ENCODE assay signal across 20 cellular contexts in the genomic region with DNA sequence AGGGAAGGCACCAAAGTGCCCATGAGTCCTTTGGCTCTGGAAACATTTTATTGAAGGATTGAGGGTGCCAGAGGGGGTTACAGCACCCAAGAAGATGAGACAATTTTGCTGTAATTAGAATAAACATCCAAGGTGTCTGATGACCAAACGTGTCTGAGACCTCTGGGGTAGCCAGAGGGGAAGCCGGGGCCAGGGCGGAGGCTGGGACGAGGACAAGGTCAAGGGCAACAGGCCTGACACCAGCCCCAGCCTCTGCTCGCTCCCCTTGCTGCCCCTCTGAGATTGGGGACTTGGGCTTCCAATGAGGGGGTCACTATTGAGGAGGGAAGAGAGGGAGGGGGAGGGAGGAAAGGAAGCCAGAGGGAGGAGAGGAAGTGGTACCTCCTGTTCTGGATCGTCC. TPM values are rescaled to one million over a fixed set of nuclear protein-coding genes. Genes with fewer than 3 reads are reported as not detected.
A peak's percentile ranks its signal among the peaks of the same experiment; 100 is the strongest.
DNase-seq lines count a peak whose midpoint lies in the region; ATAC-seq and TF ChIP-seq lines count a peak whose summit lies in the region.
"Had no signal": no experiment of that assay in that cellular context is flagged by ENCODE, and none has a peak within 500 bp of the region (broad histone marks: within the 10 kb centered on the region; RNA-seq: fewer than 3 reads in every experiment).

No MANE protein-coding gene starts in this region.

- no peaks in the 10 kb centered on the region for H3K27me3 Mint-ChIP-seq in activated CD4-positive, alpha-beta T cell treated with anti-CD3 and anti-CD28 coated beads for 36 hours
- H3K27me3 Mint-ChIP-seq in activated CD8-positive, alpha-beta T cell treated with anti-CD3 and anti-CD28 coated beads for 36 hours: no peaks in the 10 kb centered on the region
- H3K27me3 Mint-ChIP-seq in natural killer cell (ENCODE audit: low read depth in 2 of 2): no peaks in the 10 kb centered on the region

- no peak for DNase-seq in activated CD4-positive, alpha-beta T cell treated with anti-CD3 and anti-CD28 coated beads for 36 hours
- no peak for DNase-seq in activated CD4-positive, alpha-beta T cell treated with anti-CD3 and anti-CD28 coated beads for 1 hour
- no peak for DNase-seq in activated naive CD4-positive, alpha-beta T cell treated with anti-CD3 and anti-CD28 coated beads, Interleukin-2, amount 50 U/mL, for 72 hours (ENCODE audit: low spot score in 2 of 2)
- DNase-seq in activated naive CD4-positive, alpha-beta T cell treated with anti-CD3 and anti-CD28 coated beads, Interleukin-2, amount 50 U/mL, for 16 hours: no peak
- no peak for DNase-seq in activated CD8-positive, alpha-beta T cell treated with anti-CD3 and anti-CD28 coated beads for 36 hours
- no peak for DNase-seq in natural killer cell
- DNase-seq in GDM1 (lab: John Stamatoyannopoulos, UW): no peak
- DNase-seq in NCI-H446 treated with DMSO at 0.1 percent for 48 hours (lab: John Stamatoyannopoulos, UW): no peak
- DNase-seq: IMR-90, KG1, MG63, NCI-H2029, NCI-H526 treated with DMSO at 0.1 percent for 48 hours, Right ventricle myocardium superior, RPMI8226 had no signal

- no peak overlapping the region for H3K4me3 Mint-ChIP-seq in activated CD4-positive, alpha-beta T cell treated with anti-CD3 and anti-CD28 coated beads for 36 hours
- no peak overlapping the region for H3K4me3 Mint-ChIP-seq in activated CD8-positive, alpha-beta T cell treated with anti-CD3 and anti-CD28 coated beads for 36 hours
- H3K4me3 Mint-ChIP-seq in natural killer cell: no peak overlapping the region

- peaks cover 62% of the 10 kb centered on the region for H3K4me1 Mint-ChIP-seq in activated CD4-positive, alpha-beta T cell treated with anti-CD3 and anti-CD28 coated beads for 36 hours
- H3K4me1 Mint-ChIP-seq in activated CD8-positive, alpha-beta T cell treated with anti-CD3 and anti-CD28 coated beads for 36 hours (ENCODE audit: low read depth): peaks cover 59% of the 10 kb centered on the region
- peaks cover 17 to 22% of the 10 kb centered on the region in 2 donors for H3K4me1 Mint-ChIP-seq in natural killer cell

- H3K27ac Mint-ChIP-seq in activated CD4-positive, alpha-beta T cell treated with anti-CD3 and anti-CD28 coated beads for 36 hours: peak overlapping the region; percentile 94
- H3K27ac Mint-ChIP-seq in activated naive CD4-positive, alpha-beta T cell treated with anti-CD3 and anti-CD28 coated beads, Interleukin-2, amount 50 U/mL, for 72 hours: peak overlapping the region; percentile 92 to 96
- peak overlapping the region; percentile 66 for H3K27ac Mint-ChIP-seq in activated CD8-positive, alpha-beta T cell treated with anti-CD3 and anti-CD28 coated beads for 36 hours
- H3K27ac Mint-ChIP-seq in natural killer cell: peak overlapping the region; percentile 19 to 73

- TF ChIP-seq CTCF in activated CD8-positive, alpha-beta T cell treated with anti-CD3 and anti-CD28 coated beads for 36 hours (IDR thresholded peaks at IDR 0.05): no peak
- TF ChIP-seq CTCF in natural killer cell (IDR thresholded peaks at IDR 0.05): no peak

- CTCF ChIA-PET in activated CD4-positive, alpha-beta T cell treated with anti-CD3 and anti-CD28 coated beads for 36 hours (lab: Charles Lee): no interaction called here
- CTCF ChIA-PET in activated CD8-positive, alpha-beta T cell treated with anti-CD3 and anti-CD28 coated beads for 36 hours (lab: Charles Lee): no interaction called here

- peaks cover 5% of the 10 kb centered on the region for H3K36me3 Mint-ChIP-seq in activated CD4-positive, alpha-beta T cell treated with anti-CD3 and anti-CD28 coated beads for 36 hours (ENCODE audit: low read depth)
- H3K36me3 Mint-ChIP-seq in activated naive CD4-positive, alpha-beta T cell treated with anti-CD3 and anti-CD28 coated beads, Interleukin-2, amount 50 U/mL, for 72 hours: no peaks in the 10 kb centered on the region
- peaks cover 2% of the 10 kb centered on the region for H3K36me3 Mint-ChIP-seq in activated CD8-positive, alpha-beta T cell treated with anti-CD3 and anti-CD28 coated beads for 36 hours (ENCODE audit: low read depth)
- H3K36me3 Mint-ChIP-seq in natural killer cell: no peaks in the 10 kb centered on the region
- H3K36me3 Mint-ChIP-seq: CD4-positive, CD25-positive, alpha-beta regulatory T cell had no signal

- intact Hi-C loops in activated CD4-positive, alpha-beta T cell treated with anti-CD3 and anti-CD28 coated beads for 36 hours (cut with DNase I, micrococcal nuclease): no loop called here
- intact Hi-C loops in activated CD8-positive, alpha-beta T cell treated with anti-CD3 and anti-CD28 coated beads for 36 hours (cut with micrococcal nuclease): no loop called here
- intact Hi-C loops in natural killer cell (cut with micrococcal nuclease): no loop called here

- POLR2A ChIA-PET in activated CD4-positive, alpha-beta T cell treated with anti-CD3 and anti-CD28 coated beads for 36 hours (lab: Charles Lee): no interaction called here
- POLR2A ChIA-PET in activated CD8-positive, alpha-beta T cell treated with anti-CD3 and anti-CD28 coated beads for 36 hours (lab: Charles Lee): no interaction called here

- no peaks in the 10 kb centered on the region for H3K9me3 Mint-ChIP-seq in activated CD4-positive, alpha-beta T cell treated with anti-CD3 and anti-CD28 coated beads for 36 hours (ENCODE audit: low read depth)
- no peaks in the 10 kb centered on the region for H3K9me3 Mint-ChIP-seq in activated naive CD4-positive, alpha-beta T cell treated with anti-CD3 and anti-CD28 coated beads, Interleukin-2, amount 50 U/mL, for 72 hours
- H3K9me3 Mint-ChIP-seq in activated CD8-positive, alpha-beta T cell treated with anti-CD3 and anti-CD28 coated beads for 36 hours: no peaks in the 10 kb centered on the region
- no peaks in the 10 kb centered on the region for H3K9me3 Mint-ChIP-seq in natural killer cell
- H3K9me3 Mint-ChIP-seq: CD4-positive, CD25-positive, alpha-beta regulatory T cell had no signal

- ATAC-seq in activated CD4-positive, alpha-beta T cell treated with anti-CD3 and anti-CD28 coated beads for 36 hours: no peak
- ATAC-seq in activated naive CD4-positive, alpha-beta T cell treated with anti-CD3 and anti-CD28 coated beads, Interleukin-2, amount 50 U/mL, for 72 hours: no peak
- ATAC-seq in activated CD8-positive, alpha-beta T cell treated with anti-CD3 and anti-CD28 coated beads for 36 hours: no peak
- no peak for ATAC-seq in natural killer cell
- ATAC-seq: HCT116 had no signal

RNA-seq across cellular contexts. Expression of a gene that starts 25.6 kb away (rescaled TPM):
- total RNA-seq in activated CD4-positive, alpha-beta T cell treated with anti-CD3 and anti-CD28 coated beads for 36 hours: 10 to 100 TPM; 17.6 to 20.2 TPM
- 10 to 100 TPM in 1 of 2 donors, 1 to 10 TPM in 1; 8.7 to 27.8 TPM for total RNA-seq in activated naive CD4-positive, alpha-beta T cell treated with anti-CD3 and anti-CD28 coated beads, Interleukin-2, amount 50 U/mL, for 72 hours
- total RNA-seq in activated CD8-positive, alpha-beta T cell treated with anti-CD3 and anti-CD28 coated beads for 36 hours: 10 to 100 TPM; 11.3 to 12.4 TPM
- total RNA-seq in natural killer cell: 1 to 10 TPM; 1.1 to 4.7 (median 3.4) TPM
- total RNA-seq: A172, H4, IMR-90, NCI-H460, Right ventricle myocardium superior had no signal

RNA-seq across cellular contexts. Expression of a gene that starts 32.4 kb away (rescaled TPM):
- total RNA-seq in activated CD4-positive, alpha-beta T cell treated with anti-CD3 and anti-CD28 coated beads for 36 hours: 10 to 100 TPM; 32.5 to 36.8 TPM
- 10 to 100 TPM; 20.0 to 35.7 TPM for total RNA-seq in activated naive CD4-positive, alpha-beta T cell treated with anti-CD3 and anti-CD28 coated beads, Interleukin-2, amount 50 U/mL, for 72 hours
- total RNA-seq in activated CD8-positive, alpha-beta T cell treated with anti-CD3 and anti-CD28 coated beads for 36 hours: 10 to 100 TPM; 30.3 to 30.6 TPM
- total RNA-seq in natural killer cell: 10 to 100 TPM; 21.3 to 29.4 (median 22.9) TPM
